ENCODE assay signal across 1 cellular context in genomic region chr2:141728142-141728541, GRCh38.
TF ChIP-seq lines count a peak whose summit lies in the region.

No MANE protein-coding gene starts in this region.

TF ChIP-seq in GM23338, 12 proteins besides CTCF, POLR2A, EP300 and RAD21 (continued from another document):
- TF ChIP-seq ZNF114 (CRISPR knock-in tag; IDR thresholded peaks at IDR 0.05) = no peak
- no peak for TF ChIP-seq POLR2AphosphoS5 (IDR thresholded peaks at IDR 0.05; ENCODE audit: low read depth)
- no peak for TF ChIP-seq ETS1 (IDR thresholded peaks at IDR 0.05)
- no peak for TF ChIP-seq NANOG (IDR thresholded peaks at IDR 0.05; ENCODE audit: borderline replicate concordance)
- no peak for TF ChIP-seq ZNF462 (CRISPR knock-in tag; IDR thresholded peaks at IDR 0.05)
